In genomic region chr17:62965649-62966425, GRCh38 we compare ENCODE assay signal across 8 cellular contexts. TPM values are rescaled to one million over a fixed set of nuclear protein-coding genes. Genes with fewer than 3 reads are reported as not detected.
DNase-seq lines count a peak whose midpoint lies in the region; ATAC-seq, FAIRE-seq and TF ChIP-seq lines count a peak whose summit lies in the region.

Gene TANC2 (plus strand): TSS chr17:62966235. CDS start chr17:63009560, 43,325 bp downstream.

- TF ChIP-seq CTCF in dorsolateral prefrontal cortex (IDR thresholded peaks at IDR 0.05 in 54 of 56, conservative IDR thresholded peaks at IDR 0.05 in 2 of 56; ENCODE audit: low read depth in 1 of 56, partially characterized antibody in 56 of 56) (peak in 9 of 56 donors; percentile 11 to 28 (median 17)), HepG2 (CRISPR knock-in tag; IDR thresholded peaks at IDR 0.05) (no peak)

- TF ChIP-seq POLR2A in GM18505 (IDR thresholded peaks at IDR 0.05; ENCODE audit: borderline replicate concordance, extremely low read depth, insufficient read depth, insufficient read length) (no peak), HepG2 (IDR thresholded peaks at IDR 0.05; ENCODE audit: insufficient read depth in 1 of 2, low read depth in 2 of 2, low read length in 2 of 2) (no peak)

- H3K36me3 Mint-ChIP-seq in activated CD4-positive, alpha-beta memory T cell treated with anti-CD3 and anti-CD28 coated beads, Interleukin-2, amount 10 ng/mL, durations not matched to agents 7 days and 5 days (ENCODE audit: low read depth), result no peaks in the 10 kb centered on the region

- peaks cover 13% of the 10 kb centered on the region for H3K4me1 ChIP-seq in HepG2 (ENCODE audit: insufficient read depth, low read length)

- peak; percentile 78 for ATAC-seq in GM18505 (IDR thresholded peaks at IDR 0.05; ENCODE audit: unreplicated experiment)
- peak; percentile 59 for ATAC-seq in HG03280 (IDR thresholded peaks at IDR 0.05; ENCODE audit: unreplicated experiment)
- ATAC-seq in HepG2, result peak; percentile 74
- ATAC-seq in HG02623 (IDR thresholded peaks at IDR 0.05; ENCODE audit: unreplicated experiment), result no peak

- no peak for TF ChIP-seq EP300 in HepG2 (IDR thresholded peaks at IDR 0.05; ENCODE audit: low read depth in 2 of 2, low read length in 2 of 2)
- TF ChIP-seq EP300 in HepG2 (CRISPR knock-in tag; IDR thresholded peaks at IDR 0.05; ENCODE audit: borderline replicate concordance), result no peak

- peak within 1 kb of the TSS; percentile 84 for H3K4me3 Mint-ChIP-seq in activated CD4-positive, alpha-beta memory T cell treated with anti-CD3 and anti-CD28 coated beads, Interleukin-2, amount 10 ng/mL, durations not matched to agents 7 days and 5 days

- no peaks in the 10 kb centered on the region for H3K36me3 ChIP-seq in HepG2 (replicated peaks in 1 of 2; ENCODE audit: control insufficient read depth in 1 of 2, insufficient read depth in 2 of 2, low read length in 2 of 2)

- POLR2A ChIA-PET in activated CD4-positive, alpha-beta memory T cell treated with anti-CD3 and anti-CD28 coated beads, Interleukin-2, amount 10 ng/mL, durations not matched to agents 7 days and 5 days (lab: Charles Lee), result interaction anchor here (0.9 kb wide), 2 partner anchors 255 to 453 kb away, joined by 3 read pairs; no protein-coding TSS in a partner anchor
- POLR2A ChIA-PET in HepG2 (lab: Yijun Ruan, JAX), result no interaction called here

- H3K4me2 ChIP-seq in HepG2 (ENCODE audit: low read depth, low read length), result peak within 1 kb of the TSS; percentile 73

- DNase-seq in NCI-H748 (lab: John Stamatoyannopoulos, UW; ENCODE audit: unreplicated experiment) (peak; percentile 86), dorsolateral prefrontal cortex (peak; percentile 66 to 92 (median 87)), HepG2 (ENCODE audit: low spot score) (peak; percentile 27)
- DNase-seq in activated CD4-positive, alpha-beta memory T cell treated with anti-CD3 and anti-CD28 coated beads, Interleukin-2, amount 10 ng/mL, durations not matched to agents 7 days and 5 days, result peak; percentile 79
- DNase-seq in stimulated activated CD4-positive, alpha-beta T cell treated with anti-CD3 and anti-CD28 coated beads, Interleukin-1b, Interleukin-23, amount 100 ng/mL, for 48 hours, result peak; percentile 74

- H3K9me3 Mint-ChIP-seq in activated CD4-positive, alpha-beta memory T cell treated with anti-CD3 and anti-CD28 coated beads, Interleukin-2, amount 10 ng/mL, durations not matched to agents 7 days and 5 days, result no peaks in the 10 kb centered on the region

- intact Hi-C loops in dorsolateral prefrontal cortex (cut with DNase I), result loop anchor here (1.0 to 10.0 kb wide), 2 partner anchors 262 to 439 kb away; no protein-coding TSS in a partner anchor
- intact Hi-C loops in HepG2 (cut with micrococcal nuclease; ENCODE audit: unreplicated experiment), result no loop called here

- no peak for TF ChIP-seq RAD21 in HepG2 (CRISPR knock-in tag; IDR thresholded peaks at IDR 0.05)

- H3K27me3 Mint-ChIP-seq in activated CD4-positive, alpha-beta memory T cell treated with anti-CD3 and anti-CD28 coated beads, Interleukin-2, amount 10 ng/mL, durations not matched to agents 7 days and 5 days, result peaks cover 42% of the 10 kb centered on the region

- H3K27me3 ChIP-seq in dorsolateral prefrontal cortex, result no peaks in the 10 kb centered on the region
- H3K27me3 ChIP-seq in HepG2 (ENCODE audit: control insufficient read depth in 1 of 2, insufficient read depth in 2 of 2, low read length in 2 of 2), result peaks cover 7 to 28% of the 10 kb centered on the region in 2 experiments

- H3K27ac ChIP-seq in dorsolateral prefrontal cortex, result peak within 1 kb of the TSS; percentile 65 to 98 (median 93)
- H3K27ac ChIP-seq in HepG2 (ENCODE audit: extremely low read length, insufficient read depth, low read length), result no peak within 1 kb of the TSS

- peak within 1 kb of the TSS; percentile 85 for H3K27ac Mint-ChIP-seq in activated CD4-positive, alpha-beta memory T cell treated with anti-CD3 and anti-CD28 coated beads, Interleukin-2, amount 10 ng/mL, durations not matched to agents 7 days and 5 days

- no peaks in the 10 kb centered on the region for H4K20me1 ChIP-seq in HepG2 (ENCODE audit: insufficient read depth, low read length)

- peak within 1 kb of the TSS; percentile 61 to 97 (median 86) for H3K4me3 ChIP-seq in dorsolateral prefrontal cortex
- peak within 1 kb of the TSS; percentile 36 to 76 (median 61); a peak in 4 of 6 replicates for H3K4me3 ChIP-seq in HepG2 (replicated peaks in 1 of 3; ENCODE audit: insufficient read depth in 1 of 3, low read depth in 2 of 3, low read length in 3 of 3)

- CTCF ChIA-PET in activated CD4-positive, alpha-beta memory T cell treated with anti-CD3 and anti-CD28 coated beads, Interleukin-2, amount 10 ng/mL, durations not matched to agents 7 days and 5 days (lab: Charles Lee), result no interaction called here
- CTCF ChIA-PET in HepG2 (lab: Yijun Ruan, JAX; ENCODE audit: low intra/inter-chr PET ratio, low total read pairs), result no interaction called here

- no peaks in the 10 kb centered on the region for H3K79me2 ChIP-seq in HepG2 (ENCODE audit: insufficient read depth, low read length)

- no peak within 1 kb of the TSS for H2AFZ ChIP-seq in HepG2 (ENCODE audit: low read length)

- no peak for FAIRE-seq in HepG2 (lab: Jason Lieb, UNC)

- no peaks in the 10 kb centered on the region for H3K9me3 ChIP-seq in HepG2 (ENCODE audit: low read length)

- in situ Hi-C loops in HepG2 (cut with HindIII; ENCODE audit: extremely low pct_ligation_motif_present, low pct_unique_long_range_greater_than_20kb), result loop anchor here (5.0 kb wide), 1 partner anchor 264 kb away; no protein-coding TSS in a partner anchor

- H3K4me1 Mint-ChIP-seq in activated CD4-positive, alpha-beta memory T cell treated with anti-CD3 and anti-CD28 coated beads, Interleukin-2, amount 10 ng/mL, durations not matched to agents 7 days and 5 days, result peaks cover 25% of the 10 kb centered on the region

- H3K9ac ChIP-seq in HepG2 (ENCODE audit: insufficient read depth, low read depth, low read length), result no peak within 1 kb of the TSS; the same call in 1 of the 2 replicates

- 15% methylated on average over 27 of the region's 82 CpGs for WGBS in HepG2 (ENCODE audit: low lambda C conversion rate)

- BruUV-seq in HepG2 (replicated peaks; lab: Mats Ljungman, UMichigan), result no TSS peak

TF ChIP-seq in HepG2, 621 proteins besides CTCF, POLR2A, EP300 and RAD21 (continues in another document):
- TF ChIP-seq TRIM24 (CRISPR knock-in tag; IDR thresholded peaks at IDR 0.05), result no peak
- no peak for TF ChIP-seq ZNF713 (CRISPR knock-in tag; IDR thresholded peaks at IDR 0.05)
- no peak for TF ChIP-seq ZBTB34 (CRISPR knock-in tag; IDR thresholded peaks at IDR 0.05)
- no peak for TF ChIP-seq ZNF775 (CRISPR knock-in tag; IDR thresholded peaks at IDR 0.05; ENCODE audit: borderline replicate concordance)

RNA-seq across cellular contexts. Expression of gene TANC2, which starts in this region (rescaled TPM):
- 10 to 100 TPM in 1 of 2 experiments, 1 to 10 TPM in 1; 9.0 to 10.6 TPM for total RNA-seq in activated CD4-positive, alpha-beta memory T cell treated with anti-CD3 and anti-CD28 coated beads, Interleukin-2, amount 10 ng/mL, durations not matched to agents 7 days and 5 days
- total RNA-seq in dorsolateral prefrontal cortex (100 to 1,000 TPM; 127 to 286 (median 201) TPM), HepG2 (2016; rRNA removed; fragmentation: Illumina TruSeq; extraction: Trizol) (0.06 and 0.20 TPM in 2 replicates)
- not detected in 2 replicates for total RNA-seq in HepG2 (2016; cell fraction: cytosol; rRNA removed; fragmentation: Illumina TruSeq; extraction: Trizol; ENCODE audit: low read depth)
- 0.26 and 0.37 TPM in 2 replicates for total RNA-seq in HepG2 (2016; cell fraction: insoluble cytoplasmic fraction; rRNA removed; fragmentation: Illumina TruSeq; extraction: Trizol)
- 0.21 and 0.62 TPM in 2 replicates for total RNA-seq in HepG2 (2016; cell fraction: membrane; rRNA removed; fragmentation: Illumina TruSeq; extraction: Trizol)
- 0.12 and 0.44 TPM in 2 replicates for total RNA-seq in HepG2 (2016; cell fraction: nucleus; rRNA removed; fragmentation: Illumina TruSeq; extraction: Trizol)
- polyA plus RNA-seq in HepG2 (2011; rRNA removed), result 0.08 and 0.61 TPM in 2 replicates
- polyA plus RNA-seq in HepG2 (2011; cell fraction: cytosol; rRNA removed), result 0.03 and 0.28 TPM in 2 replicates
- 0.16 and 0.17 TPM in 2 replicates for polyA plus RNA-seq in HepG2 (2011; cell fraction: nucleus; rRNA removed)
- 0.05 TPM in 2 replicates for polyA plus RNA-seq in HepG2 (2012)
- not detected in 2 replicates for polyA plus RNA-seq in HepG2 (2016; cell fraction: cytosol; fragmentation: Illumina TruSeq; extraction: Trizol; ENCODE audit: low read depth)
- 0.04 and 0.07 TPM in 2 replicates for polyA plus RNA-seq in HepG2 (2016; cell fraction: insoluble cytoplasmic fraction; fragmentation: Illumina TruSeq; extraction: Trizol; ENCODE audit: low read depth)
- polyA plus RNA-seq in HepG2 (2016; cell fraction: membrane; fragmentation: Illumina TruSeq; extraction: Trizol; ENCODE audit: low read depth), result 0.02 TPM in 2 replicates
- 0.08 and 0.17 TPM in 2 replicates for polyA plus RNA-seq in HepG2 (2016; cell fraction: nucleus; fragmentation: Illumina TruSeq; extraction: Trizol; ENCODE audit: insufficient read depth, low read depth)
- polyA minus RNA-seq in HepG2 (2011; rRNA and poly(A)+ RNA removed; ENCODE audit: low replicate concordance), result 0.34 and 379 TPM in 2 replicates
- 0.09 and 0.10 TPM in 2 replicates for polyA minus RNA-seq in HepG2 (2011; cell fraction: cytosol; rRNA and poly(A)+ RNA removed)
- polyA minus RNA-seq in HepG2 (2011; cell fraction: nucleus; rRNA and poly(A)+ RNA removed), result 1.2 and 2.3 TPM in 2 replicates

Comparison
In these comparisons a context has a peak if more than half of its experiments do, and no peak if none do; other contexts are left out.
1. RNA of gene TANC2 (total RNA-seq): 127 to 286 TPM in dorsolateral prefrontal cortex; 9.0 to 10.6 TPM in activated CD4-positive, alpha-beta memory T cell treated with anti-CD3 and anti-CD28 coated beads, Interleukin-2, amount 10 ng/mL, durations not matched to agents 7 days and 5 days and 0.06 to 0.62 TPM in HepG2; every median in the first group is over 10 times any median in the second.
2. DNase-seq: peak in every context shown above with its lines; median percentile 87 in dorsolateral prefrontal cortex; 86 in NCI-H748; 79 in activated CD4-positive, alpha-beta memory T cell treated with anti-CD3 and anti-CD28 coated beads, Interleukin-2, amount 10 ng/mL, durations not matched to agents 7 days and 5 days; 74 in stimulated activated CD4-positive, alpha-beta T cell treated with anti-CD3 and anti-CD28 coated beads, Interleukin-1b, Interleukin-23, amount 100 ng/mL, for 48 hours; 27 in HepG2.